Comparison of ENCODE assay signal across 8 cellular contexts in the genomic region with DNA sequence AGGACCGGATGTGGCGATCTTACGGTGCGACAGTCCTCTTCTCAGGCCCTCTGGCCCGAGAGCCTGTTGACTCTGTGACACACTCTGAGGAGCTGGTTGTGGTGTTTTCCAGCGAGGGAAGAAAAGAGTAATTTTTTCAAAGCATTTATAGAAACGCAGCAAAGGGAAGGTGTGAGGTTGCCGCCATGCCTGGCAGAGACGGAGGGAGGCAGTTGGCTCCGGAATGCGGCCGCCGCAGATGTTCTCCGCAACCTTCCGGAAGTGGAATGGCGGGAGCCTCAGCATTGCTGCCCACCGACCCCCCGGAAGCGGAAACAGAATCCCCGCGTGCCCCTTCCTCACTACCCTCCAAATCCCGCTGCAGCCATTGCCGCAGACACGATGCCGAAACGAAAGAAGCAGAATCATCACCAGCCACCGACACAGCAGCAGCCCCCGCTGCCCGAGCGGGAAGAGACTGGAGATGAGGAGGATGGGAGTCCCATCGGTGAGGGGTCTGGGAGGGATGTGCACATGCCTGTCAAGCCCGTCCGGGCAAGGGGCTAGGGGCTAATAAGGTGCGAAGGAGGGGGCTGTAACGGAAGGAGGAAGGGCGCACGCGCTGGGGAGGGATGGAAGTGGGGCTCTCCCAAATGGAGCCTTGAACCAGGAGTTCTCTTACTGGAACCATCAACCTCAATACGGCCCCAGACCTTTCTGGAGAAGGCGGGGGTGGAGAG.
DNase-seq lines count a peak whose midpoint lies in the region; ATAC-seq and TF ChIP-seq lines count a peak whose summit lies in the region.

A gene with protein sequence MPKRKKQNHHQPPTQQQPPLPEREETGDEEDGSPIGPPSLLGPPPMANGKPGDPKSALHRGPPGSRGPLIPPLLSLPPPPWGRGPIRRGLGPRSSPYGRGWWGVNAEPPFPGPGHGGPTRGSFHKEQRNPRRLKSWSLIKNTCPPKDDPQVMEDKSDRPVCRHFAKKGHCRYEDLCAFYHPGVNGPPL (plus strand): TSS at position 332 of the 719 bp plus-strand sequence. CDS start 50 bp downstream, at position 382.

- DNase-seq in AG09319 (ENCODE audit: extremely low read depth, low read depth): peak; percentile 73
- DNase-seq in NCI-H2227 treated with DMSO at 0.1 percent for 48 hours (lab: John Stamatoyannopoulos, UW): peak; percentile 99
- DNase-seq in activated CD4-positive, CD25-positive, alpha-beta regulatory T cell (lab: John Stamatoyannopoulos, UW): peak; percentile 58 to 66 (median 62)
- peak; percentile 59 for DNase-seq in central memory CD4-positive, alpha-beta T cell
- DNase-seq in kidney glomerular epithelial cell (lab: John Stamatoyannopoulos, UW): peak; percentile 86
- DNase-seq in stimulated activated CD4-positive, alpha-beta T cell treated with anti-CD3 and anti-CD28 coated beads, Interleukin-1b, Interleukin-23, amount 100 ng/mL, for 4 hours (ENCODE audit: low read depth in 2 of 2): peak; percentile 58 to 76

- in situ Hi-C loops in GM18951 (cut with MboI; ENCODE audit: low sequenced_read_pairs, unreplicated experiment): no loop called here

- peak; percentile 56 for ATAC-seq in HG03159 (IDR thresholded peaks at IDR 0.05; ENCODE audit: unreplicated experiment)

- TF ChIP-seq POLR2A in GM18951 (IDR thresholded peaks at IDR 0.05; ENCODE audit: extremely low read depth, insufficient read depth, insufficient read length): peak; percentile 72

- TF ChIP-seq CTCF in AG09319 (IDR thresholded peaks at IDR 0.05; ENCODE audit: low read depth, low read length): no peak

Comparison
In these comparisons a context has a peak if more than half of its experiments do, and no peak if none do; other contexts are left out.
1. Peak in every context shown above with its lines: DNase-seq and ATAC-seq.